Comparison of ENCODE assay signal across 22 cellular contexts in the genomic region with DNA sequence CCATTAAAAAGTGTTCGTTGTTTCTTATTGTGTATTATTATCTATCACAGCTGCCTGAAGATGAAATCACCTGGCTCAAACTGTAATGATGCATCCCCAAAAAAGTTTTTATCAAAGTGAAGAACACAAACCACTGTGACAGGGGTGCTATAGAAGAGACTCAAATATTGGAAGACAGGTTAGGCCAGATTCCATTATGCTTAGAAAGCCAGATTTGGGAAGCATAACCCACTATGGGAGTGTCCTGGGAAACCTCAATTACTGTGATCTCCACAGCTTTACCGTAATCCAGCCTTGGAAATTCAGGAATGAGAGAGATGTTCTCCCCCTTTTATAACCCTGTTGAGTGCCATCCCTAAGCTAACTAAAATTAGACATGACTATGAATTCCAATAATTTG.
A peak's percentile ranks its signal among the peaks of the same experiment; 100 is the strongest.
DNase-seq lines count a peak whose midpoint lies in the region; ATAC-seq and TF ChIP-seq lines count a peak whose summit lies in the region.
"Had no signal": no experiment of that assay in that cellular context is flagged by ENCODE, and none has a peak within 500 bp of the region (broad histone marks: within the 10 kb centered on the region; RNA-seq: fewer than 3 reads in every experiment).

No MANE protein-coding gene starts in this region.

- intact Hi-C loops in PC-3 (cut with micrococcal nuclease), result no loop called here

- CTCF ChIA-PET in PC-3 (lab: Charles Lee), result interaction anchor here (0.5 kb wide), 1 partner anchor 31 kb away, joined by 3 read pairs; no protein-coding TSS in a partner anchor

- H3K79me1 ChIP-seq in trophoblast cell (ENCODE audit: low read length), result no peaks in the 10 kb centered on the region

- no peak overlapping the region for H3K23ac ChIP-seq in trophoblast cell (ENCODE audit: low read length)

- H4K20me1 ChIP-seq in PC-3 (ENCODE audit: low read length), result no peaks in the 10 kb centered on the region
- H4K20me1 ChIP-seq: BLaER1 treated with 17β-estradiol and CSF1 and Interleukin-3, amounts not matched to agents 10 nM and 100 nM had no signal

- H3K27ac ChIP-seq in PC-3 (ENCODE audit: low read length) (no peak overlapping the region), foreskin keratinocyte (no peak overlapping the region), trophoblast cell (ENCODE audit: low read depth, low read length) (no peak overlapping the region)
- H3K27ac ChIP-seq: 22Rv1; A549; BLaER1 treated with 17β-estradiol and CSF1 and Interleukin-3, amounts not matched to agents 10 nM and 100 nM; C4-2B had no signal

- H3K9me3 ChIP-seq in PC-3 (ENCODE audit: low read length) (no peaks in the 10 kb centered on the region), trophoblast cell (ENCODE audit: insufficient read depth, low read depth, low read length) (no peaks in the 10 kb centered on the region)
- H3K9me3 ChIP-seq: A549 had no signal

- H3K4me2 ChIP-seq in PC-3 (ENCODE audit: low read length) (0 out of 2 replicates have a peak overlapping the region, but pooled peaks have one; percentile 21), trophoblast cell (ENCODE audit: low read length) (peak overlapping the region; percentile 6)
- H3K4me2 ChIP-seq: A549; BLaER1 treated with 17β-estradiol and CSF1 and Interleukin-3, amounts not matched to agents 10 nM and 100 nM had no signal

- H2BK12ac ChIP-seq in trophoblast cell (ENCODE audit: low read length), result no peak overlapping the region

- H3K9ac ChIP-seq in PC-3 (ENCODE audit: low read length), result no peak overlapping the region
- H3K9ac ChIP-seq in trophoblast cell (ENCODE audit: low read length), result no peak overlapping the region
- H3K9ac ChIP-seq: BLaER1 treated with 17β-estradiol and CSF1 and Interleukin-3, amounts not matched to agents 10 nM and 100 nM had no signal

- no peak overlapping the region for H4K8ac ChIP-seq in trophoblast cell (ENCODE audit: low read depth, low read length)

- H2BK5ac ChIP-seq in trophoblast cell (ENCODE audit: low read depth, low read length, poor library complexity), result no peak overlapping the region

- H4K12ac ChIP-seq in trophoblast cell (ENCODE audit: low read depth, low read length), result no peak overlapping the region

- no TSS peak for BruUV-seq in PC-3 (replicated peaks; lab: Mats Ljungman, UMichigan)

- DNase-seq in PC-3 (peak; percentile 66), foreskin keratinocyte (peak; percentile 12 to 62), trophoblast cell (no peak), COLO829 (ENCODE audit: low spot score) (no peak), pons (ENCODE audit: low spot score) (no peak), NCI-H526 (lab: John Stamatoyannopoulos, UW) (no peak)
- DNase-seq: AML-193; CD4-positive, alpha-beta T cell; CD8-positive, alpha-beta T cell; COR-L47; DMS 273 treated with DMSO at 0.1 percent for 48 hours; DMS153; DMS53; DMS79; DND-41; EL; GDM1 had no signal

- POLR2A ChIA-PET in PC-3 (lab: Charles Lee; ENCODE audit: unreplicated experiment), result interaction anchor here (0.6 kb wide), 1 partner anchor 129 kb away, joined by 10 read pairs; no protein-coding TSS in a partner anchor

- WGBS in trophoblast cell (ENCODE audit: extremely low coverage, insufficient coverage, insufficient read length), result no CpG with 5 or more reads among the region's 2 CpGs

- no peak for TF ChIP-seq CTCF in PC-3 (conservative IDR thresholded peaks at IDR 0.05; ENCODE audit: low read depth, low read length)
- TF ChIP-seq CTCF in foreskin keratinocyte (conservative IDR thresholded peaks at IDR 0.05), result no peak

- H3K4me3 ChIP-seq in PC-3 (ENCODE audit: low read length) (no peak overlapping the region), trophoblast cell (ENCODE audit: low read depth, low read length) (no peak overlapping the region)
- H3K4me3 ChIP-seq: A549; BLaER1 treated with 17β-estradiol and CSF1 and Interleukin-3, amounts not matched to agents 10 nM and 100 nM; GM12878 had no signal

- H3K9me2 ChIP-seq in PC-3 (replicated peaks; ENCODE audit: low read length), result no peaks in the 10 kb centered on the region

- no peaks in the 10 kb centered on the region for H3F3A ChIP-seq in PC-3 (ENCODE audit: low read length, unreplicated experiment)

- H4K91ac ChIP-seq in trophoblast cell (ENCODE audit: low read depth, low read length), result no peak overlapping the region

- H3K36me3 ChIP-seq in PC-3 (ENCODE audit: low read depth, low read length), result no peaks in the 10 kb centered on the region
- H3K36me3 ChIP-seq in trophoblast cell (ENCODE audit: control insufficient read depth in 1 of 2, insufficient read depth in 2 of 2, low read length in 2 of 2), result no peaks in the 10 kb centered on the region
- H3K36me3 ChIP-seq: BLaER1 treated with 17β-estradiol and CSF1 and Interleukin-3, amounts not matched to agents 10 nM and 100 nM had no signal

- no peak overlapping the region for H2BK120ac ChIP-seq in trophoblast cell (ENCODE audit: insufficient read depth, low read length, poor library complexity)

- no peak overlapping the region for H3K4ac ChIP-seq in trophoblast cell (ENCODE audit: low read depth, low read length)

- H3K4me1 ChIP-seq in PC-3 (ENCODE audit: insufficient read depth, low read length), result peaks cover 6% of the 10 kb centered on the region; the same call in 1 of the 2 replicates
- peaks cover 8% of the 10 kb centered on the region for H3K4me1 ChIP-seq in foreskin keratinocyte
- H3K4me1 ChIP-seq in trophoblast cell (ENCODE audit: control insufficient read depth in 1 of 2, insufficient read depth in 2 of 2, low read length in 2 of 2), result no peaks in the 10 kb centered on the region
- H3K4me1 ChIP-seq: A549 had no signal

- no peak for ATAC-seq in PC-3
- peak; percentile 84 for ATAC-seq in foreskin keratinocyte
- ATAC-seq: A549; CD8-positive, alpha-beta T cell; GM12878 had no signal

- H3K27me3 ChIP-seq in PC-3 (ENCODE audit: low read length) (no peaks in the 10 kb centered on the region; the same call in 1 of the 2 replicates), foreskin keratinocyte (no peaks in the 10 kb centered on the region), trophoblast cell (ENCODE audit: insufficient read depth, low read length) (no peaks in the 10 kb centered on the region)
- H3K27me3 ChIP-seq: BLaER1 treated with 17β-estradiol and CSF1 and Interleukin-3, amounts not matched to agents 10 nM and 100 nM had no signal

- H3K79me2 ChIP-seq in PC-3 (ENCODE audit: low read length) (no peaks in the 10 kb centered on the region), trophoblast cell (ENCODE audit: control insufficient read depth, insufficient read depth, low read length, poor library complexity) (no peaks in the 10 kb centered on the region)

- H2AK5ac ChIP-seq in trophoblast cell (ENCODE audit: low read length), result no peak overlapping the region

- H2AFZ ChIP-seq in PC-3 (ENCODE audit: low read length), result no peak overlapping the region
- no peak overlapping the region for H2AFZ ChIP-seq in trophoblast cell (ENCODE audit: insufficient read depth, low read length, poor library complexity)

- no peak overlapping the region for H3K18ac ChIP-seq in trophoblast cell (ENCODE audit: low read length)

- no peak overlapping the region for H3K14ac ChIP-seq in trophoblast cell (ENCODE audit: low read length)

Comparison
In these comparisons a context has a peak if more than half of its experiments do, and no peak if none do; other contexts are left out.
1. DNase-seq: peak in PC-3 (single experiment) and foreskin keratinocyte (2 of 2); none in trophoblast cell (0 of 2), COLO829 (single experiment), pons (single experiment) and NCI-H526 (0 of 2).